ENCODE assay signal across 31 cellular contexts in genomic region chr9:777978-778377, GRCh38.
DNase-seq lines count a peak whose midpoint lies in the region; ATAC-seq and TF ChIP-seq lines count a peak whose summit lies in the region.
"Had no signal": no experiment of that assay in that cellular context is flagged by ENCODE, and none has a peak within 500 bp of the region (broad histone marks: within the 10 kb centered on the region; RNA-seq: fewer than 3 reads in every experiment).

No MANE protein-coding gene starts in this region.

- peaks cover 23% of the 10 kb centered on the region for H3K36me3 Mint-ChIP-seq in WTC11
- H3K36me3 Mint-ChIP-seq: CD14-positive monocyte; CD4-positive, alpha-beta memory T cell; CD4-positive, CD25-positive, alpha-beta regulatory T cell; CD8-positive, alpha-beta memory T cell; CD8-positive, alpha-beta T cell had no signal

- no peak for ATAC-seq in WTC11
- ATAC-seq: A549; CD8-positive, alpha-beta T cell had no signal

- H3K4me1 ChIP-seq in HEK293 (ENCODE audit: control insufficient read depth, insufficient read depth, low read length): no peaks in the 10 kb centered on the region
- H3K4me1 ChIP-seq: A549; BE2C; BLaER1; BLaER1 treated with 17β-estradiol and CSF1 and Interleukin-3, amounts not matched to agents 10 nM and 100 nM; Caco-2 had no signal

- no peak for TF ChIP-seq CTCF in HEK293 (tag by site-specific recombination; IDR thresholded peaks at IDR 0.05)
- TF ChIP-seq CTCF in WTC11 (IDR thresholded peaks at IDR 0.05): no peak

- no peak overlapping the region for H3K27ac Mint-ChIP-seq in WTC11
- H3K27ac Mint-ChIP-seq: B cell; CD14-positive monocyte; CD4-positive, alpha-beta memory T cell; CD4-positive, alpha-beta T cell; CD4-positive, CD25-positive, alpha-beta regulatory T cell; CD8-positive, alpha-beta T cell had no signal

- peaks cover 33% of the 10 kb centered on the region for H3K4me1 Mint-ChIP-seq in WTC11
- H3K4me1 Mint-ChIP-seq: B cell; CD14-positive monocyte; CD4-positive, alpha-beta memory T cell; CD4-positive, CD25-positive, alpha-beta regulatory T cell; CD8-positive, alpha-beta memory T cell had no signal

- DNase-seq in WTC11 (ENCODE audit: low spot score) (no peak), A172 (ENCODE audit: low spot score) (no peak)
- DNase-seq in stimulated activated CD4-positive, alpha-beta T cell treated with anti-CD3 and anti-CD28 coated beads, Interleukin-15, amount 100 ng/mL, for 24 hours: no peak
- DNase-seq: 8988T; ACHN; AML-193; BE2C; C1 segment of cervical spinal cord; Caco-2; Calu3; CD4-positive, alpha-beta memory T cell; CD4-positive, alpha-beta T cell; CD4-positive, CD25-positive, alpha-beta regulatory T cell; CD8-positive, alpha-beta memory T cell; CD8-positive, alpha-beta T cell; COR-L47; DMS 273 treated with DMSO at 0.1 percent for 48 hours; DMS153; DMS53; DMS79; DMS79 treated with DMSO at 0.1 percent for 48 hours; DND-41; EL had no signal

- CTCF ChIA-PET in HEK293 (lab: Yijun Ruan, JAX): interaction anchor here (0.6 to 1.1 kb wide), 5 partner anchors 31 to 391 kb away, joined by 3 to 5 read pairs (median 3); no protein-coding TSS in a partner anchor
- CTCF ChIA-PET in WTC11 (lab: Charles Lee): interaction anchor here (0.6 to 1.5 kb wide), 2 partner anchors 14 to 23 kb away, joined by 3 to 7 read pairs; no protein-coding TSS in a partner anchor

- H3K4me3 Mint-ChIP-seq in WTC11: no peak overlapping the region
- H3K4me3 Mint-ChIP-seq: B cell; CD14-positive monocyte; CD4-positive, alpha-beta memory T cell; CD4-positive, alpha-beta T cell; CD4-positive, CD25-positive, alpha-beta regulatory T cell; CD8-positive, alpha-beta memory T cell; CD8-positive, alpha-beta T cell had no signal

- H3K4me3 ChIP-seq in HEK293 (ENCODE audit: low read depth, low read length): no peak overlapping the region
- H3K4me3 ChIP-seq: A549; BLaER1; BLaER1 treated with 17β-estradiol and CSF1 and Interleukin-3, amounts not matched to agents 10 nM and 100 nM had no signal

- no peaks in the 10 kb centered on the region for H3K36me3 ChIP-seq in HEK293 (ENCODE audit: control insufficient read depth in 2 of 2, insufficient read depth in 1 of 2, low read length in 2 of 2)
- H3K36me3 ChIP-seq: BE2C; BLaER1; BLaER1 treated with 17β-estradiol and CSF1 and Interleukin-3, amounts not matched to agents 10 nM and 100 nM had no signal

- POLR2A ChIA-PET in HEK293 (lab: Yijun Ruan, JAX): no interaction called here
- POLR2A ChIA-PET in WTC11 (lab: Charles Lee): no interaction called here

- 0 out of 2 replicates have a peak, but pooled peaks cover 5% of the 10 kb centered on the region for H3K27me3 Mint-ChIP-seq in WTC11 (ENCODE audit: low read depth)

- H3K9me3 Mint-ChIP-seq in WTC11: peaks cover 28% of the 10 kb centered on the region

- H3K27ac ChIP-seq in HEK293 (ENCODE audit: extremely low read depth, low read depth, low read length): no peak overlapping the region
- H3K27ac ChIP-seq: 22Rv1; A549; BLaER1; BLaER1 treated with 17β-estradiol and CSF1 and Interleukin-3, amounts not matched to agents 10 nM and 100 nM; C4-2B had no signal

- no peaks in the 10 kb centered on the region; the same call in 1 of the 2 replicates for H3K9me3 ChIP-seq in HEK293 (ENCODE audit: control insufficient read depth, insufficient read depth, low read depth, low read length)
- H3K9me3 ChIP-seq: BE2C, Caco-2 had no signal

TF ChIP-seq in HEK293, 187 proteins besides CTCF, POLR2A, EP300 and RAD21:
- TF ChIP-seq ZSCAN5A (tag by site-specific recombination; IDR thresholded peaks at IDR 0.05) (no peak), MYNN (tag by site-specific recombination; IDR thresholded peaks at IDR 0.05; ENCODE audit: borderline replicate concordance) (no peak), ZNF600 (tag by site-specific recombination; IDR thresholded peaks at IDR 0.05) (no peak), ZNF221 (tag by site-specific recombination; IDR thresholded peaks at IDR 0.05; ENCODE audit: borderline replicate concordance) (no peak), SALL2 (tag by site-specific recombination; IDR thresholded peaks at IDR 0.05; ENCODE audit: borderline replicate concordance) (no peak), KLF16 (tag by site-specific recombination; IDR thresholded peaks at IDR 0.05) (no peak), ZNF791 (tag by site-specific recombination; IDR thresholded peaks at IDR 0.05) (peak; percentile 90), ZNF473 (tag by site-specific recombination; IDR thresholded peaks at IDR 0.05) (no peak), SETDB1 (IDR thresholded peaks at IDR 0.05; ENCODE audit: insufficient read length, low read length) (peak; percentile 76)

TF ChIP-seq in WTC11, 78 proteins besides CTCF, POLR2A, EP300 and RAD21:
- TF ChIP-seq ZNF317 (CRISPR knock-in tag; IDR thresholded peaks at IDR 0.05; ENCODE audit: borderline replicate concordance, low read depth) (peak; percentile 65; the same call in 1 of the 2 replicates), IRF1 (CRISPR knock-in tag; IDR thresholded peaks at IDR 0.05) (no peak)
